In genomic region chr10:1600861-1601260, GRCh38 we compare ENCODE assay signal across 23 cellular contexts.
DNase-seq lines count a peak whose midpoint lies in the region; ATAC-seq, FAIRE-seq and TF ChIP-seq lines count a peak whose summit lies in the region.
"Had no signal": no experiment of that assay in that cellular context is flagged by ENCODE, and none has a peak within 500 bp of the region (broad histone marks: within the 10 kb centered on the region; RNA-seq: fewer than 3 reads in every experiment).

No MANE protein-coding gene starts in this region.

- TF ChIP-seq POLR2A in esophagus squamous epithelium (IDR thresholded peaks at IDR 0.05): no peak

- H3K4me3 ChIP-seq in esophagus squamous epithelium: peak overlapping the region in 1 of 4 donors; percentile 26
- no peak overlapping the region for H3K4me3 ChIP-seq in thymus (ENCODE audit: low read length)
- H3K4me3 ChIP-seq: PC-9, SJCRH30, testis had no signal

- H3K4me1 ChIP-seq in esophagus squamous epithelium (peaks cover 0 to 25% (median 12%) of the 10 kb centered on the region in 3 donors), thymus (ENCODE audit: control insufficient read depth, insufficient read depth, low read length) (no peaks in the 10 kb centered on the region)
- H3K4me1 ChIP-seq: SJCRH30, testis had no signal

- DNase-seq in NCI-H510A treated with DMSO at 0.1 percent for 48 hours (lab: John Stamatoyannopoulos, UW): peak; percentile 76
- DNase-seq in esophagus squamous epithelium (lab: John Stamatoyannopoulos, UW): no peak
- no peak for DNase-seq in HTR-8/SVneo (ENCODE audit: insufficient read length, low spot score)
- DNase-seq: activated naive CD4-positive, alpha-beta T cell treated with anti-CD3 and anti-CD28 coated beads, Interleukin-2, amount 10 ng/mL, durations not matched to agents 7 days and 5 days; anterior cingulate cortex; caudate nucleus; CD4-positive, CD25-positive, alpha-beta regulatory T cell; dermis blood vessel endothelial cell; HFFc6; NCI-H1436; NCI-H2227 treated with DMSO at 0.1 percent for 48 hours; PC-9; SJCRH30; small intestine; T-helper 1 cell; testis had no signal

- TF ChIP-seq CTCF in esophagus squamous epithelium (IDR thresholded peaks at IDR 0.05): no peak

- ATAC-seq in HG02798 (IDR thresholded peaks at IDR 0.05; ENCODE audit: poor library complexity, unreplicated experiment) (peak; percentile 55), GM21360 (IDR thresholded peaks at IDR 0.05; ENCODE audit: unreplicated experiment) (no peak), GM21825 (IDR thresholded peaks at IDR 0.05; ENCODE audit: unreplicated experiment) (no peak), HG02763 (IDR thresholded peaks at IDR 0.05; ENCODE audit: unreplicated experiment) (no peak)
- ATAC-seq: stimulated activated memory B cell treated with anti-CD40 and anti-IgM and Interleukin-4, amounts not matched to agents 10 μg/mL and 1 μg/mL and 100 μg/mL, for 72 hours had no signal

- H3K9me3 ChIP-seq in esophagus squamous epithelium (no peaks in the 10 kb centered on the region), thymus (ENCODE audit: control insufficient read depth) (no peaks in the 10 kb centered on the region)
- H3K9me3 ChIP-seq: SJCRH30, testis had no signal

- intact Hi-C loops in esophagus squamous epithelium (cut with DNase I): no loop called here

- peak overlapping the region; percentile 70 to 85 (median 78) for H3K27ac ChIP-seq in esophagus squamous epithelium
- H3K27ac ChIP-seq in thymus (ENCODE audit: low read depth): peak overlapping the region; percentile 42
- H3K27ac ChIP-seq: PC-9, SJCRH30, testis had no signal

- H3K27me3 ChIP-seq in esophagus squamous epithelium (peaks cover 0 to 5% (median 0%) of the 10 kb centered on the region in 4 donors), thymus (ENCODE audit: control insufficient read depth, insufficient read depth) (no peaks in the 10 kb centered on the region)
- H3K27me3 ChIP-seq: SJCRH30, testis had no signal

- FAIRE-seq in HTR-8/SVneo (lab: Jason Lieb, UNC): no peak
- FAIRE-seq: G401.6, small intestine had no signal

- WGBS in esophagus squamous epithelium, 2 donors: 36 to 42% methylated on average over 8 to 9 of the region's 9 CpGs
- WGBS in thymus: 82% methylated on average over 9 of the region's 9 CpGs

- H3K36me3 ChIP-seq in esophagus squamous epithelium (no peaks in the 10 kb centered on the region), thymus (ENCODE audit: control insufficient read depth, insufficient read depth) (no peaks in the 10 kb centered on the region)
- H3K36me3 ChIP-seq: SJCRH30 had no signal
